Comparison of ENCODE assay signal across 27 cellular contexts in the genomic region with DNA sequence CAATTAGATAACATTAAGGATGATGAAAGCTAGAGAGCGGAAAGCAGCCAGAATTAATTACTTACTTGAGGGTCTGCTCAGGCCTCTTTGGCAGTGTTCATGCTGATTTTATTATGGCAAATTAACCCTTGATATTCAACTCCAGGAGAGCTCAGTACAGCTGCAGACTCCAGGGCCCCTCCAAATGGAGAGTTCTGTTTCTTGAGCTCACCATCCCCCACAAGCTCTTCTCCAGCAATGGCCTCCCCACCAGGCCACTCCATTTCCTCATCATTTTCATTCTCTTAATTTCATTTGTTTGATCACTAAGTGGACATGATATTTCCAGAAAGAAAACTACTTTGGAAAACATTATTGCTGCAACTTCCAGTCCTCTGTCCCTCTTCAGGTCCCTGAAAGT.
"Had no signal": no experiment of that assay in that cellular context is flagged by ENCODE, and none has a peak within 500 bp of the region (broad histone marks: within the 10 kb centered on the region; RNA-seq: fewer than 3 reads in every experiment).

No MANE protein-coding gene starts in this region.

- H3K4me3 ChIP-seq: adrenal gland, body of pancreas, colonic mucosa, esophagus squamous epithelium, gastroesophageal sphincter, heart right ventricle had no signal

- H3K36me3 ChIP-seq: adrenal gland, colonic mucosa, esophagus squamous epithelium, gastroesophageal sphincter, heart right ventricle had no signal

- H3K27me3 Mint-ChIP-seq: activated CD4-positive, alpha-beta memory T cell treated with anti-CD3 and anti-CD28 coated beads, Interleukin-2, amount 10 ng/mL, durations not matched to agents 7 days and 5 days; activated CD4-positive, alpha-beta T cell treated with anti-CD3 and anti-CD28 coated beads for 36 hours; activated CD4-positive, alpha-beta T cell treated with anti-CD3 and anti-CD28 coated beads, Interleukin-2, amount 10 ng/mL, durations not matched to agents 7 days and 5 days; activated naive CD8-positive, alpha-beta T cell; activated T-helper 17 cell treated with anti-CD3 and anti-CD28 coated beads, Interleukin-2, amount 50 U/mL, for 72 hours had no signal

- H3K4me3 Mint-ChIP-seq: activated CD4-positive, alpha-beta memory T cell treated with anti-CD3 and anti-CD28 coated beads, Interleukin-2, amount 10 ng/mL, durations not matched to agents 7 days and 5 days; activated CD4-positive, alpha-beta T cell treated with anti-CD3 and anti-CD28 coated beads for 36 hours; activated CD4-positive, alpha-beta T cell treated with anti-CD3 and anti-CD28 coated beads, Interleukin-2, amount 10 ng/mL, durations not matched to agents 7 days and 5 days; activated naive CD8-positive, alpha-beta T cell; activated T-cell treated with anti-CD3 and anti-CD28 coated beads, Interleukin-2, amount 50 U/mL, for 4 hours; activated T-helper 17 cell treated with anti-CD3 and anti-CD28 coated beads, Interleukin-2, amount 50 U/mL, for 72 hours had no signal

- H3K9me3 ChIP-seq: adrenal gland, body of pancreas, colonic mucosa, esophagus squamous epithelium, gastroesophageal sphincter, heart right ventricle had no signal

- ATAC-seq: activated CD4-positive, alpha-beta T cell treated with anti-CD3 and anti-CD28 coated beads for 36 hours; activated T-cell treated with anti-CD3 and anti-CD28 coated beads, Interleukin-2, amount 50 U/mL, for 4 hours; activated T-helper 17 cell treated with anti-CD3 and anti-CD28 coated beads, Interleukin-2, amount 50 U/mL, for 72 hours; body of pancreas; gastroesophageal sphincter; heart right ventricle had no signal

- H3K36me3 Mint-ChIP-seq: activated naive CD8-positive, alpha-beta T cell had no signal

- DNase-seq: activated CD4-positive, alpha-beta memory T cell treated with anti-CD3 and anti-CD28 coated beads, Interleukin-2, amount 10 ng/mL, durations not matched to agents 7 days and 5 days; activated CD4-positive, alpha-beta T cell treated with anti-CD3 and anti-CD28 coated beads for 36 hours; activated CD4-positive, alpha-beta T cell treated with anti-CD3 and anti-CD28 coated beads, Interleukin-2, amount 10 ng/mL, durations not matched to agents 7 days and 5 days; activated CD4-positive, alpha-beta T cell treated with anti-CD3 and anti-CD28 coated beads, Interleukin-2, amount 50 U/mL, for 4 hours; activated CD4-positive, CD25-positive, alpha-beta regulatory T cell; activated CD4-positive, CD25-positive, alpha-beta regulatory T cell treated with anti-CD3 and anti-CD28 coated beads, Interleukin-2, amount 50 U/mL, for 72 hours; activated CD8-positive, alpha-beta memory T cell treated with anti-CD3 and anti-CD28 coated beads for 24 hours; activated effector memory CD4-positive, alpha-beta T cell treated with Interleukin-2 at 50 U/mL for 16 hours; activated gamma-delta T cell treated with Interleukin-2 at 50 U/mL for 16 hours; activated naive CD4-positive, alpha-beta T cell treated with anti-CD3 and anti-CD28 coated beads, Interleukin-2, amount 50 U/mL, for 16 hours; activated naive CD4-positive, alpha-beta T cell treated with Interleukin-2 at 50 U/mL for 16 hours; activated T-cell treated with anti-CD3 and anti-CD28 coated beads, Interleukin-2, amount 50 U/mL, for 4 hours; adrenal gland; amygdala; aorta; body of pancreas; caudate nucleus; cerebellar nuclear complex; colonic mucosa; effector CD8-positive, alpha-beta T cell; esophagus squamous epithelium; foreskin melanocyte; heart right ventricle; T-helper 2 cell had no signal

- H3K27ac Mint-ChIP-seq: activated CD4-positive, alpha-beta memory T cell treated with anti-CD3 and anti-CD28 coated beads, Interleukin-2, amount 10 ng/mL, durations not matched to agents 7 days and 5 days; activated CD4-positive, alpha-beta T cell treated with anti-CD3 and anti-CD28 coated beads for 36 hours; activated CD4-positive, alpha-beta T cell treated with anti-CD3 and anti-CD28 coated beads, Interleukin-2, amount 10 ng/mL, durations not matched to agents 7 days and 5 days; activated naive CD8-positive, alpha-beta T cell; activated T-helper 17 cell treated with anti-CD3 and anti-CD28 coated beads, Interleukin-2, amount 50 U/mL, for 72 hours had no signal

- H3K27me3 ChIP-seq: adrenal gland, body of pancreas, colonic mucosa, esophagus squamous epithelium, gastroesophageal sphincter, heart right ventricle had no signal

- H3K9me3 Mint-ChIP-seq: activated CD4-positive, alpha-beta memory T cell treated with anti-CD3 and anti-CD28 coated beads, Interleukin-2, amount 10 ng/mL, durations not matched to agents 7 days and 5 days; activated CD4-positive, alpha-beta T cell treated with anti-CD3 and anti-CD28 coated beads, Interleukin-2, amount 10 ng/mL, durations not matched to agents 7 days and 5 days; activated T-cell treated with anti-CD3 and anti-CD28 coated beads, Interleukin-2, amount 50 U/mL, for 4 hours had no signal

- H3K4me1 ChIP-seq: adrenal gland, body of pancreas, colonic mucosa, gastroesophageal sphincter, heart right ventricle had no signal
